In genomic region chr1:243287128-243287470, GRCh38 we compare ENCODE assay signal across 1 cellular context.
TF ChIP-seq lines count a peak whose summit lies in the region.

No MANE protein-coding gene starts in this region.

TF ChIP-seq in A549, 52 proteins besides CTCF, POLR2A, EP300 and RAD21 (continued from another document):
- TF ChIP-seq RFX5 (IDR thresholded peaks at IDR 0.05) (no peak), KDM1A (IDR thresholded peaks at IDR 0.05; ENCODE audit: low read depth) (no peak)
